In genomic region chr7:125746510-125746909, GRCh38 we compare ENCODE assay signal across 29 cellular contexts.
"Had no signal": no experiment of that assay in that cellular context is flagged by ENCODE, and none has a peak within 500 bp of the region (broad histone marks: within the 10 kb centered on the region; RNA-seq: fewer than 3 reads in every experiment).

No MANE protein-coding gene starts in this region.

- ATAC-seq: effector memory CD8-positive, alpha-beta T cell; esophagus mucosa; foreskin keratinocyte; gastrocnemius medialis; gastroesophageal sphincter; heart left ventricle; heart right ventricle had no signal

- FAIRE-seq: colon, endometrium, endothelial cell of umbilical vein, frontal cortex had no signal

- H3K4me1 Mint-ChIP-seq: endodermal cell had no signal

- DNase-seq: colonic mucosa; cortex of kidney; dermis blood vessel endothelial cell; dorsolateral prefrontal cortex; effector CD4-positive, alpha-beta T cell; effector CD8-positive, alpha-beta T cell; effector memory CD4-positive, alpha-beta T cell; effector memory CD8-positive, alpha-beta T cell; endodermal cell; erythroblast; esophagus squamous epithelium; foreskin fibroblast; foreskin keratinocyte; foreskin melanocyte; gastrocnemius medialis; glutamatergic neuron; head of caudate nucleus; heart left ventricle; heart right ventricle had no signal

- H3K27ac ChIP-seq: colonic mucosa, coronary artery, dorsolateral prefrontal cortex, epithelial cell of prostate, esophagus muscularis mucosa, esophagus squamous epithelium, foreskin keratinocyte, gastrocnemius medialis, gastroesophageal sphincter, heart left ventricle, heart right ventricle had no signal

- H3K9me3 ChIP-seq: colonic mucosa, esophagus muscularis mucosa, esophagus squamous epithelium, gastrocnemius medialis, gastroesophageal sphincter had no signal

- H3K36me3 ChIP-seq: colonic mucosa, esophagus muscularis mucosa, esophagus squamous epithelium, gastrocnemius medialis, gastroesophageal sphincter, heart left ventricle, heart right ventricle had no signal

- H3K27me3 ChIP-seq: colonic mucosa, dorsolateral prefrontal cortex, esophagus muscularis mucosa, esophagus squamous epithelium, foreskin keratinocyte, gastrocnemius medialis, gastroesophageal sphincter, heart left ventricle, heart right ventricle had no signal

- H3K27me3 Mint-ChIP-seq: dendritic cell treated with granulocyte-macrophage colony-stimulating factor and Interleukin-4, amounts not matched to agents 40 ng/mL and 50 ng/mL, for 4 days; effector memory CD8-positive, alpha-beta T cell had no signal

- H3K27ac Mint-ChIP-seq: dendritic cell treated with granulocyte-macrophage colony-stimulating factor and Interleukin-4, amounts not matched to agents 40 ng/mL and 50 ng/mL, for 4 days; effector memory CD8-positive, alpha-beta T cell; endodermal cell had no signal

- H3K4me3 Mint-ChIP-seq: dendritic cell treated with granulocyte-macrophage colony-stimulating factor and Interleukin-4, amounts not matched to agents 40 ng/mL and 50 ng/mL, for 4 days; effector memory CD8-positive, alpha-beta T cell; endodermal cell had no signal

- H3K4me3 ChIP-seq: colonic mucosa, coronary artery, dorsolateral prefrontal cortex, esophagus muscularis mucosa, esophagus squamous epithelium, gastrocnemius medialis, gastroesophageal sphincter, heart left ventricle, heart right ventricle had no signal

- H3K4me1 ChIP-seq: colonic mucosa, esophagus muscularis mucosa, esophagus squamous epithelium, foreskin keratinocyte, gastrocnemius medialis, gastroesophageal sphincter, heart left ventricle, heart right ventricle had no signal
